ENCODE assay signal across 8 cellular contexts in the genomic region with DNA sequence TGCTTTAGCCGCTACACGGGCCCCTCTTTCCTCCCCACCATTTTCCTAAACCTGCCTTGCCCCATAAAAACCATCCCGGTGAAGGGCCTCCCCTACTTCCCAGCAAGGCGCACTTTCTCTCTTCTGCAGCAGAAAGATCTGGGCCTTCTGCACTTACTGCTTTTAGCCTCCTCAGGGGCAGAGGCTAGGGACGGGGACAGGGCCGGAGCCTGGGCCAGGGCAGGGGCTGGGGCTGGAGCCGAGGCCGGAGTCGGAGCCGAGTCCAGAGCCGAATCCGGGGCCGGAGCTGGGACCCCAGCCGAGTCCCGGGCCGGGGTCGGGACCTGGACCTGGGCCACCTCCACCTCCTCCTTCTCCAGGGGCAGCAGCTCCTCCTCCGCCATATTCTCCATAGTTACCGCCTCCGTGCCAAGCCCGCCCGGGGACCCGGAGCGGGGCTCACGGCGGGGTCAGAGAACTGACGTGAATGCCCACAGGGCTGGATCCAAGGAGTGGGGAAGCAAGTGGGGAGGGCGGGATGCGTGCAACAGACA. TPM values are rescaled to one million over a fixed set of nuclear protein-coding genes. Genes with fewer than 3 reads are reported as not detected.
A peak's percentile ranks its signal among the peaks of the same experiment; 100 is the strongest.
DNase-seq lines count a peak whose midpoint lies in the region; FAIRE-seq and TF ChIP-seq lines count a peak whose summit lies in the region.

No MANE protein-coding gene starts in this region.

- TF ChIP-seq CTCF in spleen (IDR thresholded peaks at IDR 0.05 in 8 of 11, conservative IDR thresholded peaks at IDR 0.05 in 3 of 11): no peak

- H3K4me3 ChIP-seq in spleen: peak overlapping the region; percentile 71 to 86 (median 78)

- FAIRE-seq in H54 (lab: Jason Lieb, UNC): no peak

- H3K36me3 ChIP-seq in spleen: peaks cover 0 to 8% (median 0%) of the 10 kb centered on the region in 6 donors

- H3K27me3 ChIP-seq in spleen (replicated peaks in 1 of 7): no peaks in the 10 kb centered on the region

- peaks cover 15 to 63% (median 49%) of the 10 kb centered on the region in 6 donors for H3K4me1 ChIP-seq in spleen

- WGBS in spleen, 5 donors: 0 to 1% (median 0%) methylated on average over 21 to 29 of the region's 29 CpGs

- DNase-seq in NCI-H82 (lab: John Stamatoyannopoulos, UW): peak; percentile 71
- DNase-seq in NCI-H82 treated with DMSO at 0.1 percent for 48 hours (lab: John Stamatoyannopoulos, UW; ENCODE audit: unreplicated experiment): no peak
- DNase-seq in H54 (ENCODE audit: insufficient read length, low spot score): peak; percentile 31
- DNase-seq in Kasumi-1 (lab: John Stamatoyannopoulos, UW): peak; percentile 38 to 61
- DNase-seq in amniotic epithelial cell (ENCODE audit: low read depth): peak; percentile 25
- DNase-seq in iPS-NIHi11 (ENCODE audit: low spot score): peak; percentile 54
- DNase-seq in spleen: peak; percentile 94
- no peak for DNase-seq in COR-L47 (lab: John Stamatoyannopoulos, UW)

- TF ChIP-seq POLR2A in H54 (IDR thresholded peaks at IDR 0.05; ENCODE audit: low read depth, low read length): no peak; the same call in 1 of the 2 replicates
- TF ChIP-seq POLR2A in spleen (IDR thresholded peaks at IDR 0.05): no peak

- no peaks in the 10 kb centered on the region for H3K9me3 ChIP-seq in spleen

- intact Hi-C loops in spleen (cut with DNase I; ENCODE audit: low total_unique reads): loop anchor here (10.0 kb wide), 1 partner anchor 158 kb away; a partner anchor contains a TSS

- H3K27ac ChIP-seq in spleen: peak overlapping the region; percentile 98 to 100 (median 99)

RNA-seq across cellular contexts. Expression of a gene that starts 0.4 kb away (rescaled TPM):
- total RNA-seq in spleen: 10 to 100 TPM; 18.2 to 35.6 (median 22.6) TPM
- 10 to 100 TPM in 2 of 3 donors, 1 to 10 TPM in 1; 7.7 to 11.2 (median 10.8) TPM for polyA plus RNA-seq in spleen

RNA-seq across cellular contexts. Expression of a gene that starts 0.6 kb away (rescaled TPM):
- 10 to 100 TPM in 2 of 7 donors, 1 to 10 TPM in 5; 5.9 to 12.8 (median 7.2) TPM for total RNA-seq in spleen
- polyA plus RNA-seq in spleen: 1 to 10 TPM; 1.3 to 1.8 (median 1.7) TPM

Comparison
In these comparisons a context has a peak if more than half of its experiments do, and no peak if none do; other contexts are left out.
1. DNase-seq: peak in NCI-H82 (single experiment), H54 (single experiment), Kasumi-1 (2 of 2), amniotic epithelial cell (single experiment), iPS-NIHi11 (single experiment) and spleen (single experiment); none in NCI-H82 treated with DMSO at 0.1 percent for 48 hours (single experiment) and COR-L47 (single experiment).